In the genomic region with DNA sequence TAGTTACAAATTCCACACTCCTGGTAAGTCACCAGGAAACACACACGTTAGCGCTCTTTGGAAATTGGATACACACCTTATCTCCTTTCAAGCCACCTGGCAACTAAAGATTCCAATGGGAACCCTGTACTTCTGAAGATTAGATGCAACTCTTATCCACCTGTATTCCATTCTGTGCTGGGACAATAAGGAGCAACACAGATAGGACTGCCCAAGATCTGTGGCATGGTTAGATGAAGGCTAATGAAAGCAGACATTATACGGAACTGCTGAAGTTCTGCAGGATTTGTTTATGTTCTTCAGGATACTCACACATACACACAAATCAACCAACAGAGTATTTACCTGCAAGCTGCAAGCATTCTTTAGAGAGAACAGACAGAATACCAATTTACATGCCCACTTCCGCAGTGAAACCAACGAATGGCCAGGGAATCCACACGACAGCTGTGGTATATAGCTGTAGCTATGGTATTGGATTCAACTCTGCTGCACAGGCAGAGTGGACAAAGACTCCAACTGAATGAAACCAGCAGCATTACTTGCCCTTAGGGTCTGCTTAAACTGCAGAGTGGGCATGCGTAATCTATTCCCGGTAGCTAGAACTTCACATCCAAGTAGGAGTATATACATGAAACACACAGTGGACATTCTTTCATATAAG, we compare ENCODE assay signal across 29 cellular contexts. TPM values are rescaled to one million over a fixed set of nuclear protein-coding genes. Genes with fewer than 3 reads are reported as not detected.
"Had no signal": no experiment of that assay in that cellular context is flagged by ENCODE, and none has a peak within 500 bp of the region (broad histone marks: within the 10 kb centered on the region; RNA-seq: fewer than 3 reads in every experiment).

No MANE protein-coding gene starts in this region.

- H3K4me2 ChIP-seq: hepatocyte, smooth muscle cell had no signal

- H3K4me3 Mint-ChIP-seq: memory B cell; naive thymus-derived CD4-positive, alpha-beta T cell; nephron; stimulated activated naive CD8-positive, alpha-beta T cell treated with anti-CD3 and anti-CD28 coated beads, Interleukin-15, amount 100 ng/mL, for 72 hours had no signal

- H3K9me3 Mint-ChIP-seq: memory B cell; naive thymus-derived CD4-positive, alpha-beta T cell; nephron; stimulated activated naive CD8-positive, alpha-beta T cell treated with anti-CD3 and anti-CD28 coated beads, Interleukin-15, amount 100 ng/mL, for 72 hours had no signal

- H2AFZ ChIP-seq: hepatocyte had no signal

- H3K27me3 ChIP-seq: dorsolateral prefrontal cortex, esophagus squamous epithelium, hepatocyte, pancreas, thyroid gland, vagina had no signal

- DNase-seq: cerebellar nuclear complex; dorsolateral prefrontal cortex; effector CD4-positive, alpha-beta T cell; erythroblast; esophagus squamous epithelium; head of caudate nucleus; kidney; midbrain; naive thymus-derived CD4-positive, alpha-beta T cell; occipital lobe; pancreas; stimulated activated CD4-positive, alpha-beta T cell treated with anti-CD3 and anti-CD28 coated beads, Interleukin-12 subunit alpha, Interleukin-12 subunit beta, amount 100 ng/mL, for 4 hours; stimulated activated CD4-positive, alpha-beta T cell treated with anti-CD3 and anti-CD28 coated beads, Interleukin-1b, Interleukin-23, amount 100 ng/mL, for 48 hours; stimulated activated CD4-positive, alpha-beta T cell treated with anti-CD3 and anti-CD28 coated beads, Interleukin-4, amount 100 ng/mL, for 1 hour; stimulated activated CD8-positive, alpha-beta memory T cell treated with anti-CD3 and anti-CD28 coated beads, Interleukin-4, amount 100 ng/mL, for 48 hours; stimulated activated naive CD4-positive, alpha-beta T cell; stimulated activated naive CD8-positive, alpha-beta T cell treated with anti-CD3 and anti-CD28 coated beads, Interleukin-15, amount 100 ng/mL, for 72 hours; thyroid gland; trophoblast cell had no signal

- H3K27ac Mint-ChIP-seq: memory B cell; nephron; stimulated activated naive CD8-positive, alpha-beta T cell treated with anti-CD3 and anti-CD28 coated beads, Interleukin-15, amount 100 ng/mL, for 72 hours had no signal

- H3K9me3 ChIP-seq: esophagus squamous epithelium, pancreas, thyroid gland, vagina had no signal

- ATAC-seq: left lobe of liver; naive thymus-derived CD4-positive, alpha-beta T cell; sciatic nerve; stimulated activated naive CD8-positive, alpha-beta T cell treated with anti-CD3 and anti-CD28 coated beads, Interleukin-15, amount 100 ng/mL, for 72 hours had no signal

- FAIRE-seq: frontal cortex, kidney, pancreas had no signal

- H3K4me3 ChIP-seq: esophagus squamous epithelium, hepatocyte, lung, pancreas, smooth muscle cell, thyroid gland, vagina had no signal

- H3K27me3 Mint-ChIP-seq: memory B cell; naive thymus-derived CD4-positive, alpha-beta T cell; stimulated activated naive CD8-positive, alpha-beta T cell treated with anti-CD3 and anti-CD28 coated beads, Interleukin-15, amount 100 ng/mL, for 72 hours had no signal

- H3K27ac ChIP-seq: esophagus squamous epithelium, hepatocyte, pancreas, thyroid gland, vagina had no signal

RNA-seq across cellular contexts. Expression of a gene that starts 48.8 kb away (rescaled TPM):
- total RNA-seq: esophagus squamous epithelium; left lobe of liver; naive thymus-derived CD4-positive, alpha-beta T cell; ureter; vagina had no signal
- polyA plus RNA-seq: lung; naive thymus-derived CD4-positive, alpha-beta T cell had no signal
